ENCODE assay signal across 24 cellular contexts in the genomic region with DNA sequence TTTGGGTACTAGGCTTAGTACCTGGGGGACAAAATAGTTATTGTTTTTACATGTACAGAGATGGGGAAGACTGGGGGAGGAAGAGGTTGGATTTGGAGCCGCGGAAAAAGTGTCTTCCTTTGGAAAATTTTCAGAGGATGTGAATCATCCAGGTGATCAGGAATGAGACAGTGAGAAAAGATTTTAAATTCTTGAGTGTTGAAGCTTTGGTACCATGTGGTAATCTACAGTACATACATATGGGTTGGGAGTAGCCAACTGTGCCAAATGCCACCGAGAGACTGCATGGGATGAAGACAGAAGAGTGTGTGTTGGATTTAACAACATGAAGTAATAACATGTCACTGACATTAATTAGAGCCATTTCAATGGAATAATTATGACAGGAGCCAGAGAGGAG.
"Had no signal": no experiment of that assay in that cellular context is flagged by ENCODE, and none has a peak within 500 bp of the region (broad histone marks: within the 10 kb centered on the region; RNA-seq: fewer than 3 reads in every experiment).

No MANE protein-coding gene starts in this region.

- H3K4me1 Mint-ChIP-seq: memory B cell; naive thymus-derived CD4-positive, alpha-beta T cell; stimulated activated memory B cell treated with anti-CD40 and anti-IgM and Interleukin-4, amounts not matched to agents 10 μg/mL and 1 μg/mL and 100 μg/mL, for 72 hours; stimulated activated naive CD8-positive, alpha-beta T cell treated with anti-CD3 and anti-CD28 coated beads, Interleukin-15, amount 100 ng/mL, for 72 hours had no signal

- H3K27me3 Mint-ChIP-seq: memory B cell; naive thymus-derived CD4-positive, alpha-beta T cell; natural killer cell treated with Interleukin-12 subunit alpha and Interleukin-12 subunit beta and Interleukin-15 and Interleukin-18, amount 100 ng/mL, for 72 hours; progenitor cell of endocrine pancreas; stimulated activated memory B cell treated with anti-CD40 and anti-IgM and Interleukin-4, amounts not matched to agents 10 μg/mL and 1 μg/mL and 100 μg/mL, for 72 hours; stimulated activated naive CD8-positive, alpha-beta T cell treated with anti-CD3 and anti-CD28 coated beads, Interleukin-15, amount 100 ng/mL, for 72 hours; type B pancreatic cell had no signal

- H3K27ac ChIP-seq: left ventricle myocardium inferior, ovary, right atrium auricular region, right lobe of liver, tibial nerve, uterus had no signal

- ATAC-seq: mucosa of descending colon; naive thymus-derived CD4-positive, alpha-beta T cell; natural killer cell treated with Interleukin-12 subunit alpha and Interleukin-12 subunit beta and Interleukin-15 and Interleukin-18, amount 100 ng/mL, for 72 hours; right lobe of liver; stimulated activated memory B cell treated with anti-CD40 and anti-IgM and Interleukin-4, amounts not matched to agents 10 μg/mL and 1 μg/mL and 100 μg/mL, for 72 hours; stimulated activated naive CD8-positive, alpha-beta T cell treated with anti-CD3 and anti-CD28 coated beads, Interleukin-15, amount 100 ng/mL, for 72 hours had no signal

- H3K27ac Mint-ChIP-seq: memory B cell; naive thymus-derived CD4-positive, alpha-beta T cell; natural killer cell treated with Interleukin-12 subunit alpha and Interleukin-12 subunit beta and Interleukin-15 and Interleukin-18, amount 100 ng/mL, for 72 hours; progenitor cell of endocrine pancreas; stimulated activated memory B cell treated with anti-CD40 and anti-IgM and Interleukin-4, amounts not matched to agents 10 μg/mL and 1 μg/mL and 100 μg/mL, for 72 hours; type B pancreatic cell had no signal

- H3K9me3 ChIP-seq: left ventricle myocardium inferior, ovary, right atrium auricular region, right lobe of liver, tibial nerve, uterus had no signal

- H3K4me2 ChIP-seq: smooth muscle cell had no signal

- H3K4me1 ChIP-seq: left ventricle myocardium inferior, right atrium auricular region, right lobe of liver, tibial nerve, uterus had no signal

- DNase-seq: kidney; left ventricle myocardium inferior; midbrain; mucosa of descending colon; naive thymus-derived CD4-positive, alpha-beta T cell; ovary; right lobe of liver; stimulated activated CD4-positive, alpha-beta T cell treated with anti-CD3 and anti-CD28 coated beads, Interleukin-1b, Interleukin-23, amount 100 ng/mL, for 48 hours; stimulated activated CD4-positive, alpha-beta T cell treated with anti-CD3 and anti-CD28 coated beads, Interleukin-2, amount 100 ng/mL, for 48 hours; stimulated activated CD4-positive, alpha-beta T cell treated with anti-CD3 and anti-CD28 coated beads, Interleukin-4, amount 100 ng/mL, for 4 hours; stimulated activated CD8-positive, alpha-beta memory T cell treated with anti-CD3 and anti-CD28 coated beads, Interleukin-4, amount 100 ng/mL, for 48 hours; stimulated activated naive CD4-positive, alpha-beta T cell treated with Interleukin-2 at 50 U/mL for 16 hours; stimulated activated naive CD8-positive, alpha-beta T cell treated with anti-CD3 and anti-CD28 coated beads, Interleukin-15, amount 100 ng/mL, for 72 hours; substantia nigra; uterus had no signal

- H3K36me3 ChIP-seq: left ventricle myocardium inferior, ovary, right atrium auricular region, right lobe of liver, tibial nerve, uterus had no signal

- H3K36me3 Mint-ChIP-seq: memory B cell; stimulated activated memory B cell treated with anti-CD40 and anti-IgM and Interleukin-4, amounts not matched to agents 10 μg/mL and 1 μg/mL and 100 μg/mL, for 72 hours; type B pancreatic cell had no signal

- H3K27me3 ChIP-seq: ovary, right atrium auricular region, right lobe of liver, tibial nerve, uterus had no signal

- H3K4me3 ChIP-seq: left ventricle myocardium inferior, lung, mucosa of descending colon, ovary, right atrium auricular region, right lobe of liver, smooth muscle cell, tibial nerve, uterus had no signal

- H3K4me3 Mint-ChIP-seq: memory B cell; naive thymus-derived CD4-positive, alpha-beta T cell; natural killer cell treated with Interleukin-12 subunit alpha and Interleukin-12 subunit beta and Interleukin-15 and Interleukin-18, amount 100 ng/mL, for 72 hours; stimulated activated memory B cell treated with anti-CD40 and anti-IgM and Interleukin-4, amounts not matched to agents 10 μg/mL and 1 μg/mL and 100 μg/mL, for 72 hours; stimulated activated naive CD8-positive, alpha-beta T cell treated with anti-CD3 and anti-CD28 coated beads, Interleukin-15, amount 100 ng/mL, for 72 hours; type B pancreatic cell had no signal
